In the genomic region with DNA sequence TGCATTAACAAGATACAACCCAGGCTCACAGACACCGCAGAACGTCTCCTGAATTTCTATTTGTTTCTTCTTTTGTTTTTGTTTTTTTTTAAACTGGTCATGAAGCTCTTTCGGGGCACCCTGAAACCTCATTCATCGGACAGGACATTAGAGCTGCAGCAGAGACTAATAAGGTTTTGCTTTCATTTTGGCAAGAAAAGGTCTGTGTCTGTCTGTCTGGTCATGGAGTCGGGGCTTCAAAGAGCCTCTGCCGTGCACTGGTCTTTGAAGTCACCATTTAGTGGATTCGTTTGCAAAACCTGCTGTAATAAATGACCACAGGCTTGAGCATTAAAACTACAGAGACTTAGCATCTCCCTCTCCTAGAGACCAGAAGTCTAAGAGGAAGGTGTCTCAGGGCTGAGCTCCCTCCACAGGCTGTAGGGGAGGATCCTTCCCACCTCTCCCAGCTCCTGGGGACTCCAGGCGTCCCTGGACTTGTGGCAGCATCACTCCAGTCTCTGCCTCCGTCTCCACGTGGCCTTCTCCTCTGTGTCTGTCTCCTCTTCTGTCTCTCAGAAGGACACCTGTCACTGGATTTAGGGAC, we compare ENCODE assay signal across 17 cellular contexts.
DNase-seq lines count a peak whose midpoint lies in the region; ATAC-seq, FAIRE-seq and TF ChIP-seq lines count a peak whose summit lies in the region.
"Had no signal": no experiment of that assay in that cellular context is flagged by ENCODE, and none has a peak within 500 bp of the region (broad histone marks: within the 10 kb centered on the region; RNA-seq: fewer than 3 reads in every experiment).

No MANE protein-coding gene starts in this region.

- TF ChIP-seq POLR2A in GM12891 (IDR thresholded peaks at IDR 0.05; ENCODE audit: low read depth, low read length) = no peak

- peak overlapping the region; percentile 35 for H3K4me3 ChIP-seq in CD4-positive, CD25-positive, alpha-beta regulatory T cell (ENCODE audit: low read depth, low read length)
- H3K4me3 ChIP-seq: BLaER1 treated with 17β-estradiol and CSF1 and Interleukin-3, amounts not matched to agents 10 nM and 100 nM; gastroesophageal sphincter; PC-9; suprapubic skin had no signal

- H3K9me3 ChIP-seq in CD4-positive, CD25-positive, alpha-beta regulatory T cell (ENCODE audit: control insufficient read depth in 2 of 2, low read length in 2 of 2) = no peaks in the 10 kb centered on the region
- H3K9me3 ChIP-seq: BLaER1 treated with 17β-estradiol and CSF1 and Interleukin-3, amounts not matched to agents 10 nM and 100 nM; gastroesophageal sphincter; suprapubic skin had no signal

- no peaks in the 10 kb centered on the region for H3K36me3 ChIP-seq in CD4-positive, CD25-positive, alpha-beta regulatory T cell (ENCODE audit: control insufficient read depth, insufficient read depth, low read length)
- H3K36me3 ChIP-seq: BLaER1 treated with 17β-estradiol and CSF1 and Interleukin-3, amounts not matched to agents 10 nM and 100 nM; gastroesophageal sphincter; suprapubic skin had no signal

- no peaks in the 10 kb centered on the region for H3K4me1 ChIP-seq in CD4-positive, CD25-positive, alpha-beta regulatory T cell (ENCODE audit: control insufficient read depth, insufficient read depth, low read length, poor library complexity, severe bottlenecking)
- H3K4me1 ChIP-seq: BLaER1 treated with 17β-estradiol and CSF1 and Interleukin-3, amounts not matched to agents 10 nM and 100 nM; gastroesophageal sphincter; suprapubic skin had no signal

- H3K27ac Mint-ChIP-seq in CD4-positive, CD25-positive, alpha-beta regulatory T cell = no peak overlapping the region
- peak overlapping the region in 1 of 10 donors; percentile 54 for H3K27ac Mint-ChIP-seq in naive thymus-derived CD8-positive, alpha-beta T cell
- no peak overlapping the region for H3K27ac Mint-ChIP-seq in activated CD4-positive, alpha-beta T cell treated with anti-CD3 and anti-CD28 coated beads, Interleukin-2, amount 10 ng/mL, durations not matched to agents 7 days and 5 days

- FAIRE-seq in GM12891 (lab: Jason Lieb, UNC) = no peak

- H3K4me3 Mint-ChIP-seq in CD4-positive, CD25-positive, alpha-beta regulatory T cell = peak overlapping the region in 3 of 4 donors; percentile 29 to 81 (median 63)
- peak overlapping the region in 9 of 10 donors; percentile 23 to 81 (median 63) for H3K4me3 Mint-ChIP-seq in naive thymus-derived CD8-positive, alpha-beta T cell
- H3K4me3 Mint-ChIP-seq in activated CD4-positive, alpha-beta T cell treated with anti-CD3 and anti-CD28 coated beads, Interleukin-2, amount 10 ng/mL, durations not matched to agents 7 days and 5 days = no peak overlapping the region

- H3K27ac ChIP-seq in CD4-positive, CD25-positive, alpha-beta regulatory T cell (ENCODE audit: insufficient read depth, low read length, poor library complexity, severe bottlenecking) = no peak overlapping the region
- H3K27ac ChIP-seq: BLaER1 treated with 17β-estradiol and CSF1 and Interleukin-3, amounts not matched to agents 10 nM and 100 nM; gastroesophageal sphincter; PC-9; suprapubic skin had no signal

- no peak for ATAC-seq in CD4-positive, CD25-positive, alpha-beta regulatory T cell (ENCODE audit: low read depth in 2 of 2)
- ATAC-seq in GM18517 (IDR thresholded peaks at IDR 0.05; ENCODE audit: unreplicated experiment) = peak; percentile 60
- peak; percentile 58 for ATAC-seq in HG03378 (IDR thresholded peaks at IDR 0.05; ENCODE audit: unreplicated experiment)
- ATAC-seq in naive thymus-derived CD8-positive, alpha-beta T cell = no peak
- no peak for ATAC-seq in omental fat pad (ENCODE audit: low FRiP score)
- ATAC-seq: gastroesophageal sphincter had no signal

- H3K27me3 ChIP-seq in CD4-positive, CD25-positive, alpha-beta regulatory T cell (ENCODE audit: control insufficient read depth, insufficient read depth, low read length) = no peaks in the 10 kb centered on the region
- H3K27me3 ChIP-seq: suprapubic skin had no signal

- CTCF ChIA-PET in activated CD4-positive, alpha-beta T cell treated with anti-CD3 and anti-CD28 coated beads, Interleukin-2, amount 10 ng/mL, durations not matched to agents 7 days and 5 days (lab: Charles Lee) = no interaction called here

- H3K36me3 Mint-ChIP-seq in CD4-positive, CD25-positive, alpha-beta regulatory T cell = no peaks in the 10 kb centered on the region
- H3K36me3 Mint-ChIP-seq in naive thymus-derived CD8-positive, alpha-beta T cell = no peaks in the 10 kb centered on the region
- no peaks in the 10 kb centered on the region for H3K36me3 Mint-ChIP-seq in activated CD4-positive, alpha-beta T cell treated with anti-CD3 and anti-CD28 coated beads, Interleukin-2, amount 10 ng/mL, durations not matched to agents 7 days and 5 days (ENCODE audit: low read depth)

- peaks cover 7% of the 10 kb centered on the region for H3K27me3 Mint-ChIP-seq in CD4-positive, CD25-positive, alpha-beta regulatory T cell
- H3K27me3 Mint-ChIP-seq in naive thymus-derived CD8-positive, alpha-beta T cell = peaks cover 2 to 19% (median 8%) of the 10 kb centered on the region in 5 donors
- H3K27me3 Mint-ChIP-seq in activated CD4-positive, alpha-beta T cell treated with anti-CD3 and anti-CD28 coated beads, Interleukin-2, amount 10 ng/mL, durations not matched to agents 7 days and 5 days = no peaks in the 10 kb centered on the region

- peaks cover 0 to 9% (median 2%) of the 10 kb centered on the region in 4 donors for H3K4me1 Mint-ChIP-seq in CD4-positive, CD25-positive, alpha-beta regulatory T cell
- H3K4me1 Mint-ChIP-seq in naive thymus-derived CD8-positive, alpha-beta T cell = peaks cover 5 to 8% (median 7%) of the 10 kb centered on the region in 4 donors
- peaks cover 1% of the 10 kb centered on the region for H3K4me1 Mint-ChIP-seq in activated CD4-positive, alpha-beta T cell treated with anti-CD3 and anti-CD28 coated beads, Interleukin-2, amount 10 ng/mL, durations not matched to agents 7 days and 5 days

- no peak for DNase-seq in CD4-positive, CD25-positive, alpha-beta regulatory T cell
- DNase-seq in naive thymus-derived CD8-positive, alpha-beta T cell = no peak
- DNase-seq in GM12891 (ENCODE audit: insufficient read length, low spot score) (no peak), globus pallidus (ENCODE audit: low spot score) (no peak), omental fat pad (ENCODE audit: low spot score) (no peak)
- no peak for DNase-seq in activated CD4-positive, alpha-beta T cell treated with anti-CD3 and anti-CD28 coated beads, Interleukin-2, amount 10 ng/mL, durations not matched to agents 7 days and 5 days
- DNase-seq: activated CD4-positive, CD25-positive, alpha-beta regulatory T cell; amniotic stem cell; NCI-H1694; NCI-H524; PC-9; posterior cingulate gyrus had no signal

- POLR2A ChIA-PET in naive thymus-derived CD8-positive, alpha-beta T cell (lab: Charles Lee) = no interaction called here
- POLR2A ChIA-PET in activated CD4-positive, alpha-beta T cell treated with anti-CD3 and anti-CD28 coated beads, Interleukin-2, amount 10 ng/mL, durations not matched to agents 7 days and 5 days (lab: Charles Lee) = no interaction called here

- no peaks in the 10 kb centered on the region for H3K9me3 Mint-ChIP-seq in CD4-positive, CD25-positive, alpha-beta regulatory T cell
- H3K9me3 Mint-ChIP-seq in naive thymus-derived CD8-positive, alpha-beta T cell = peaks cover 0 to 2% (median 0%) of the 10 kb centered on the region in 9 donors
- no peaks in the 10 kb centered on the region for H3K9me3 Mint-ChIP-seq in activated CD4-positive, alpha-beta T cell treated with anti-CD3 and anti-CD28 coated beads, Interleukin-2, amount 10 ng/mL, durations not matched to agents 7 days and 5 days

- no peak for TF ChIP-seq CTCF in omental fat pad (IDR thresholded peaks at IDR 0.05)

TF ChIP-seq in GM12891, 5 proteins besides CTCF, POLR2A, EP300 and RAD21:
- TF ChIP-seq PAX5 (IDR thresholded peaks at IDR 0.05; ENCODE audit: insufficient read depth, low read length, severe bottlenecking) (no peak), POLR2AphosphoS5 (IDR thresholded peaks at IDR 0.05; ENCODE audit: low read depth, low read length) (no peak), SPI1 (IDR thresholded peaks at IDR 0.05; ENCODE audit: low read depth, low read length) (no peak), POU2F2 (IDR thresholded peaks at IDR 0.05; ENCODE audit: low read depth, low read length) (no peak), TAF1 (IDR thresholded peaks at IDR 0.05; ENCODE audit: low read depth, low read length) (no peak)
TF ChIP-seq in GM12891: peak in this region for 0.

Comparison
In these comparisons a context has a peak if more than half of its experiments do, and no peak if none do; other contexts are left out.
1. ATAC-seq: peak in GM18517 (single experiment) and HG03378 (single experiment); none in CD4-positive, CD25-positive, alpha-beta regulatory T cell (0 of 2), naive thymus-derived CD8-positive, alpha-beta T cell (0 of 2) and omental fat pad (single experiment).